17 cellular contexts compared by ENCODE assay signal in the genomic region with DNA sequence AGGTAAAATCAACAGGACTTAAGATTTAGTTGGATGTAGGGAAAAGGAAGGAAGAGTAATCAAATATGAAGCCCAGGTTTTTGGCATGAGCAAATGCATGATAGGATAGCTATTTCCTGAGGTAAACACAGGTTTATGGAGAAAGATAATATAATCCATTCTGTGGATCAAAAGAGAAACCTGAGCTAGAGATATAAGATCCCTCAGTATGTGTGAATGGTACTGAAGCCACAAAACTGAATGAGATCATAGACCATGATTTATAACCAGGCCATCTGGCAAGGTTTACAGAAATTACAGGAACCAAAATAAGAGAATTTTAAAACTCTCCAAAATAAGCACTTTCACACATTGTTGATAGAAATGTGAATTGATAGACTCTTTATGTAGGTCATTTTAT. TPM values are rescaled to one million over a fixed set of nuclear protein-coding genes. Genes with fewer than 3 reads are reported as not detected.
A peak's percentile ranks its signal among the peaks of the same experiment; 100 is the strongest.
DNase-seq lines count a peak whose midpoint lies in the region; TF ChIP-seq lines count a peak whose summit lies in the region.
"Had no signal": no experiment of that assay in that cellular context is flagged by ENCODE, and none has a peak within 500 bp of the region (broad histone marks: within the 10 kb centered on the region; RNA-seq: fewer than 3 reads in every experiment).

No MANE protein-coding gene starts in this region.

- H3K4me1 Mint-ChIP-seq in immature natural killer cell = peaks cover 0 to 4% of the 10 kb centered on the region in 2 donors
- H3K4me1 Mint-ChIP-seq: activated CD8-positive, alpha-beta memory T cell treated with anti-CD3 and anti-CD28 coated beads, Interleukin-2, amount 10 ng/mL, durations not matched to agents 7 days and 5 days; naive thymus-derived CD4-positive, alpha-beta T cell had no signal

- no peak overlapping the region for H3K4me3 ChIP-seq in MG63
- H3K4me3 ChIP-seq: GM12878 had no signal

- H3K27me3 ChIP-seq in MG63 = no peaks in the 10 kb centered on the region

- H3K36me3 Mint-ChIP-seq in immature natural killer cell = peaks cover 0 to 3% (median 0%) of the 10 kb centered on the region in 3 donors
- H3K36me3 Mint-ChIP-seq: WTC11 had no signal

- H3K27ac Mint-ChIP-seq in immature natural killer cell = no peak overlapping the region
- H3K27ac Mint-ChIP-seq: activated CD8-positive, alpha-beta memory T cell treated with anti-CD3 and anti-CD28 coated beads, Interleukin-2, amount 10 ng/mL, durations not matched to agents 7 days and 5 days; activated naive CD4-positive, alpha-beta T cell treated with anti-CD3 and anti-CD28 coated beads for 36 hours; naive thymus-derived CD4-positive, alpha-beta T cell had no signal

- 0 out of 2 replicates have a peak, but pooled peaks cover 2% of the 10 kb centered on the region for H3K9me3 ChIP-seq in MG63

- no peaks in the 10 kb centered on the region for H3K36me3 ChIP-seq in MG63

- peak; percentile 33 for DNase-seq in DMS153 treated with DMSO at 0.1 percent for 48 hours (lab: John Stamatoyannopoulos, UW; ENCODE audit: unreplicated experiment)
- peak; percentile 75 for DNase-seq in M059J (ENCODE audit: low read depth)
- peak; percentile 0 for DNase-seq in kidney glomerular epithelial cell (lab: John Stamatoyannopoulos, UW)
- DNase-seq in MG63 = no peak
- DNase-seq in putamen (ENCODE audit: low spot score) = no peak
- no peak for DNase-seq in cortex of kidney (lab: John Stamatoyannopoulos, UW)
- no peak for DNase-seq in immature natural killer cell
- DNase-seq: activated CD8-positive, alpha-beta memory T cell treated with anti-CD3 and anti-CD28 coated beads, Interleukin-2, amount 10 ng/mL, durations not matched to agents 7 days and 5 days; activated naive CD4-positive, alpha-beta T cell treated with anti-CD3 and anti-CD28 coated beads for 36 hours; caudate nucleus; DMS79; naive thymus-derived CD4-positive, alpha-beta T cell; NCI-H2227 treated with DMSO at 0.1 percent for 48 hours; SW 1271 had no signal

- peak overlapping the region; percentile 77 for H3K27ac ChIP-seq in VCaP

- no peak for TF ChIP-seq CTCF in VCaP (conservative IDR thresholded peaks at IDR 0.05)

- no peaks in the 10 kb centered on the region for H3K27me3 Mint-ChIP-seq in immature natural killer cell (ENCODE audit: low read depth in 3 of 3)
- H3K27me3 Mint-ChIP-seq: activated CD8-positive, alpha-beta memory T cell treated with anti-CD3 and anti-CD28 coated beads, Interleukin-2, amount 10 ng/mL, durations not matched to agents 7 days and 5 days; naive thymus-derived CD4-positive, alpha-beta T cell had no signal

- peaks cover 0 to 10% (median under 1%) of the 10 kb centered on the region in 6 donors for H3K9me3 Mint-ChIP-seq in immature natural killer cell
- H3K9me3 Mint-ChIP-seq: WTC11 had no signal

- H3K4me3 Mint-ChIP-seq in immature natural killer cell = no peak overlapping the region
- H3K4me3 Mint-ChIP-seq: activated CD8-positive, alpha-beta memory T cell treated with anti-CD3 and anti-CD28 coated beads, Interleukin-2, amount 10 ng/mL, durations not matched to agents 7 days and 5 days; activated naive CD4-positive, alpha-beta T cell treated with anti-CD3 and anti-CD28 coated beads for 36 hours; naive thymus-derived CD4-positive, alpha-beta T cell; WTC11 had no signal

RNA-seq across cellular contexts. Expression of a gene that starts 28.7 kb away (rescaled TPM):
- 0.47 and 1.0 TPM in 2 replicates for total RNA-seq in M059J (2014; rRNA removed; shearing (Covaris generic))
- 0.95 TPM in 1 of 2 replicates, not detected in the other for total RNA-seq in MG63 (2014; rRNA removed; shearing (Covaris generic); ENCODE audit: low replicate concordance)
- under 1 TPM in 1 of 3 donors, not detected in 2; 0.16 TPM for polyA plus RNA-seq in immature natural killer cell
- total RNA-seq: activated CD8-positive, alpha-beta memory T cell treated with anti-CD3 and anti-CD28 coated beads, Interleukin-2, amount 10 ng/mL, durations not matched to agents 7 days and 5 days; activated naive CD4-positive, alpha-beta T cell treated with anti-CD3 and anti-CD28 coated beads for 36 hours; naive thymus-derived CD4-positive, alpha-beta T cell; WTC11 had no signal
- polyA plus RNA-seq: naive thymus-derived CD4-positive, alpha-beta T cell had no signal

Comparison
In these comparisons a context has a peak if more than half of its experiments do, and no peak if none do; other contexts are left out.
1. DNase-seq: peak in DMS153 treated with DMSO at 0.1 percent for 48 hours (single experiment), M059J (single experiment) and kidney glomerular epithelial cell (single experiment); none in MG63 (single experiment), putamen (single experiment), cortex of kidney (single experiment) and immature natural killer cell (0 of 3).